In the genomic region with DNA sequence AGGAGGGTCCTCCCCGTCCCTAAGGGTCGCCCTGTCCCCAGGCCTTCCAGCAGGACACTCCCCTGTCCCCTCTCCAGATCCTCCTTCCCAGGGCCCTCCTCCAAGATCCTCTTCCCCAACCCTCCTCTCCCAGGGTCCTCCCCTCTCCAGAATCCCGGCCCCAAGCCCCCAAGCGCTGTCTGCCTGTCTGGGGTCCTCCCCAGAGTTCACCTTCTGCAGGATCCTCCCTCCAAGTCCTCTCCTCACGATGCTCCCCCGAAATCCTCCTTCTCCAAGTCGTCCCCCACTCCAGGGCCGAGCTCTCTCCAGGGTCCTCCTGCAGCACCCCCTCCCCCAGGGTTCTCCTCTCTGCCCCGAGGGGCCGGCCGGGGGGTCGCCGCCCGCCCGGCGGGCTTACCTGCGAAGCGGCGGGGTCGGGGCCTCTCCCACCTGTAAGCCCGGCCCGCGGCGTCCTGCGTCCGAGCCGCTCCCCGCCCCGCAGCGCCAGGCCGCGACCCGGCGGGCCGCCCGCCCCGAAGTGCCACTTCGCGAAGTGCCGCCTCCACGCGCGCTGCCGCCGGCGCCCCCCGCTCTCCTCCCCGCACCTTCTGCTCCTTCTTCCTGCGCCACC, we compare ENCODE assay signal across 8 cellular contexts. TPM values are rescaled to one million over a fixed set of nuclear protein-coding genes. Genes with fewer than 3 reads are reported as not detected.
DNase-seq lines count a peak whose midpoint lies in the region; ATAC-seq and TF ChIP-seq lines count a peak whose summit lies in the region.

No MANE protein-coding gene starts in this region.

- no peak overlapping the region for H3K27ac Mint-ChIP-seq in activated T-helper 2 cell treated with anti-CD3 and anti-CD28 coated beads, Interferon-gamma antibody, Interleukin-2, Interleukin-4, amounts not matched to agents 10 μg/mL and 5 μg/mL and 100 μg/mL, durations not matched to agents 14 hours and 24 hours and 36 hours
- peak overlapping the region; percentile 38 for H3K27ac Mint-ChIP-seq in stimulated activated memory B cell treated with anti-CD40 and anti-IgM and Interleukin-4, amounts not matched to agents 10 μg/mL and 1 μg/mL and 100 μg/mL, for 72 hours

- peaks cover 3% of the 10 kb centered on the region for H3K4me1 Mint-ChIP-seq in activated T-helper 2 cell treated with anti-CD3 and anti-CD28 coated beads, Interferon-gamma antibody, Interleukin-2, Interleukin-4, amounts not matched to agents 10 μg/mL and 5 μg/mL and 100 μg/mL, durations not matched to agents 14 hours and 24 hours and 36 hours (ENCODE audit: low read depth)
- peaks cover 23% of the 10 kb centered on the region for H3K4me1 Mint-ChIP-seq in stimulated activated memory B cell treated with anti-CD40 and anti-IgM and Interleukin-4, amounts not matched to agents 10 μg/mL and 1 μg/mL and 100 μg/mL, for 72 hours

- H3K36me3 Mint-ChIP-seq in activated T-helper 2 cell treated with anti-CD3 and anti-CD28 coated beads, Interferon-gamma antibody, Interleukin-2, Interleukin-4, amounts not matched to agents 10 μg/mL and 5 μg/mL and 100 μg/mL, durations not matched to agents 14 hours and 24 hours and 36 hours (ENCODE audit: low read depth) = no peaks in the 10 kb centered on the region
- H3K36me3 Mint-ChIP-seq in stimulated activated memory B cell treated with anti-CD40 and anti-IgM and Interleukin-4, amounts not matched to agents 10 μg/mL and 1 μg/mL and 100 μg/mL, for 72 hours = no peaks in the 10 kb centered on the region

- peak overlapping the region; percentile 68 for H3K4me3 Mint-ChIP-seq in activated T-helper 2 cell treated with anti-CD3 and anti-CD28 coated beads, Interferon-gamma antibody, Interleukin-2, Interleukin-4, amounts not matched to agents 10 μg/mL and 5 μg/mL and 100 μg/mL, durations not matched to agents 14 hours and 24 hours and 36 hours (ENCODE audit: low read depth)
- peak overlapping the region; percentile 88 for H3K4me3 Mint-ChIP-seq in stimulated activated memory B cell treated with anti-CD40 and anti-IgM and Interleukin-4, amounts not matched to agents 10 μg/mL and 1 μg/mL and 100 μg/mL, for 72 hours

- no peaks in the 10 kb centered on the region for H3K9me3 Mint-ChIP-seq in activated T-helper 2 cell treated with anti-CD3 and anti-CD28 coated beads, Interferon-gamma antibody, Interleukin-2, Interleukin-4, amounts not matched to agents 10 μg/mL and 5 μg/mL and 100 μg/mL, durations not matched to agents 14 hours and 24 hours and 36 hours
- H3K9me3 Mint-ChIP-seq in stimulated activated memory B cell treated with anti-CD40 and anti-IgM and Interleukin-4, amounts not matched to agents 10 μg/mL and 1 μg/mL and 100 μg/mL, for 72 hours = no peaks in the 10 kb centered on the region

- no peak for DNase-seq in activated T-helper 2 cell treated with anti-CD3 and anti-CD28 coated beads, Interferon-gamma antibody, Interleukin-2, Interleukin-4, amounts not matched to agents 10 μg/mL and 5 μg/mL and 100 μg/mL, durations not matched to agents 14 hours and 24 hours and 36 hours (ENCODE audit: low spot score)
- DNase-seq in GDM1 (lab: John Stamatoyannopoulos, UW) (no peak), D341Med (ENCODE audit: low spot score) (no peak)

- intact Hi-C loops in activated T-helper 2 cell treated with anti-CD3 and anti-CD28 coated beads, Interferon-gamma antibody, Interleukin-2, Interleukin-4, amounts not matched to agents 10 μg/mL and 5 μg/mL and 100 μg/mL, durations not matched to agents 14 hours and 24 hours and 36 hours (cut with micrococcal nuclease) = loop anchor here (10.0 kb wide), 1 partner anchor 191 kb away; a partner anchor contains a TSS

- peak overlapping the region; percentile 97 for H3K27ac ChIP-seq in C4-2B

- no peak for TF ChIP-seq CTCF in C4-2B (conservative IDR thresholded peaks at IDR 0.05)

- H3K27me3 Mint-ChIP-seq in activated T-helper 2 cell treated with anti-CD3 and anti-CD28 coated beads, Interferon-gamma antibody, Interleukin-2, Interleukin-4, amounts not matched to agents 10 μg/mL and 5 μg/mL and 100 μg/mL, durations not matched to agents 14 hours and 24 hours and 36 hours (ENCODE audit: low read depth) = peaks cover 46% of the 10 kb centered on the region
- peaks cover 90% of the 10 kb centered on the region for H3K27me3 Mint-ChIP-seq in stimulated activated memory B cell treated with anti-CD40 and anti-IgM and Interleukin-4, amounts not matched to agents 10 μg/mL and 1 μg/mL and 100 μg/mL, for 72 hours

- ATAC-seq in HG02571 (IDR thresholded peaks at IDR 0.05; ENCODE audit: unreplicated experiment) (peak; percentile 4), GM18520 (IDR thresholded peaks at IDR 0.05; ENCODE audit: unreplicated experiment) (no peak)
- ATAC-seq in stimulated activated memory B cell treated with anti-CD40 and anti-IgM and Interleukin-4, amounts not matched to agents 10 μg/mL and 1 μg/mL and 100 μg/mL, for 72 hours = peak; percentile 28

- H3K4me3 ChIP-seq in iPS-11a (ENCODE audit: low read depth, low read length) = peak overlapping the region; percentile 58

RNA-seq across cellular contexts. Expression of a gene that starts 0.7 kb away (rescaled TPM):
- total RNA-seq in activated T-helper 2 cell treated with anti-CD3 and anti-CD28 coated beads, Interferon-gamma antibody, Interleukin-2, Interleukin-4, amounts not matched to agents 10 μg/mL and 5 μg/mL and 100 μg/mL, durations not matched to agents 14 hours and 24 hours and 36 hours = 5.3 TPM in 2 replicates

RNA-seq across cellular contexts. Expression of a gene that starts 42.6 kb away (rescaled TPM):
- total RNA-seq in activated T-helper 2 cell treated with anti-CD3 and anti-CD28 coated beads, Interferon-gamma antibody, Interleukin-2, Interleukin-4, amounts not matched to agents 10 μg/mL and 5 μg/mL and 100 μg/mL, durations not matched to agents 14 hours and 24 hours and 36 hours = 29.5 and 36.9 TPM in 2 replicates
